ENCODE assay signal across 1 cellular context in the genomic region with DNA sequence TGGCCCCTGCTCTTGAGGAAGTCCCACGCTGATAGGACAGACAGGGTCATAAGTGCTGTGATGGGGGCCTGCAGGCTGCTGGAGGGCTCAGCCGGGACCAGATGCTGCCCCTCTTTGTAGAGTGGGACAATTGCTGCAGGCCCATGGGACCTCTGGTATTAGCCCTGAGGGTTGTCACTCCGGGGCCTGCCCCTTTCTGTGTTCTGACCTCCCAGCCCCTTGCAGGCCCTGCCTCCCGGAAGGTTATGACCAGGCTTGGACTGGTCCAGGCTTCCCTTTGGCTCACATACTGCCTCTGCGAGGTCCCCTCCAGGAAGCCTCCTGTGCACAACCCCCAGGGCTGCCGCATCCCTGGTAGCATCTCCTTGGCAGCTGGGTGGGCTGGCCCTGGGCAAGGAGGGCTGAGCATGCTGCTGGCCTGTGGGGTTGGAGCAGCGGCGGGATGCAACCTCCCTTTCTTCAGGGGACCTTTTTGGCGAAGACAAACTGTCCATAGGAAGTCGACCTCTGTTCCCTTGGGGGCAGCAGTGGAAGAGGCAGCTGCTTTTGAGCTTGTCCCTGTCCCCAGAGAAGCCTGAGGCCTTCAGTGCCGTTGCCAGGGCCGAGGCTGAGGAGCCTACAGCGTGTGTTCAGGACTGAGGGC.
TF ChIP-seq lines count a peak whose summit lies in the region.

No MANE protein-coding gene starts in this region.

TF ChIP-seq in HCT116, 20 proteins besides CTCF, POLR2A, EP300 and RAD21 (continued from another document):
- TF ChIP-seq, protein P1, sequence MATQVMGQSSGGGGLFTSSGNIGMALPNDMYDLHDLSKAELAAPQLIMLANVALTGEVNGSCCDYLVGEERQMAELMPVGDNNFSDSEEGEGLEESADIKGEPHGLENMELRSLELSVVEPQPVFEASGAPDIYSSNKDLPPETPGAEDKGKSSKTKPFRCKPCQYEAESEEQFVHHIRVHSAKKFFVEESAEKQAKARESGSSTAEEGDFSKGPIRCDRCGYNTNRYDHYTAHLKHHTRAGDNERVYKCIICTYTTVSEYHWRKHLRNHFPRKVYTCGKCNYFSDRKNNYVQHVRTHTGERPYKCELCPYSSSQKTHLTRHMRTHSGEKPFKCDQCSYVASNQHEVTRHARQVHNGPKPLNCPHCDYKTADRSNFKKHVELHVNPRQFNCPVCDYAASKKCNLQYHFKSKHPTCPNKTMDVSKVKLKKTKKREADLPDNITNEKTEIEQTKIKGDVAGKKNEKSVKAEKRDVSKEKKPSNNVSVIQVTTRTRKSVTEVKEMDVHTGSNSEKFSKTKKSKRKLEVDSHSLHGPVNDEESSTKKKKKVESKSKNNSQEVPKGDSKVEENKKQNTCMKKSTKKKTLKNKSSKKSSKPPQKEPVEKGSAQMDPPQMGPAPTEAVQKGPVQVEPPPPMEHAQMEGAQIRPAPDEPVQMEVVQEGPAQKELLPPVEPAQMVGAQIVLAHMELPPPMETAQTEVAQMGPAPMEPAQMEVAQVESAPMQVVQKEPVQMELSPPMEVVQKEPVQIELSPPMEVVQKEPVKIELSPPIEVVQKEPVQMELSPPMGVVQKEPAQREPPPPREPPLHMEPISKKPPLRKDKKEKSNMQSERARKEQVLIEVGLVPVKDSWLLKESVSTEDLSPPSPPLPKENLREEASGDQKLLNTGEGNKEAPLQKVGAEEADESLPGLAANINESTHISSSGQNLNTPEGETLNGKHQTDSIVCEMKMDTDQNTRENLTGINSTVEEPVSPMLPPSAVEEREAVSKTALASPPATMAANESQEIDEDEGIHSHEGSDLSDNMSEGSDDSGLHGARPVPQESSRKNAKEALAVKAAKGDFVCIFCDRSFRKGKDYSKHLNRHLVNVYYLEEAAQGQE (IDR thresholded peaks at IDR 0.05; ENCODE audit: low read depth), result no peak
- TF ChIP-seq EZH2phosphoT487 (IDR thresholded peaks at IDR 0.05; ENCODE audit: borderline replicate concordance), result no peak
- TF ChIP-seq EGR1 (IDR thresholded peaks at IDR 0.05; ENCODE audit: low read depth), result no peak
- no peak for TF ChIP-seq SP1 (IDR thresholded peaks at IDR 0.05; ENCODE audit: low read depth)
- no peak for TF ChIP-seq ZNF274 (IDR thresholded peaks at IDR 0.05; ENCODE audit: low read depth, low read length)
TF ChIP-seq in HCT116: peak in this region for 0.
